In the genomic region with DNA sequence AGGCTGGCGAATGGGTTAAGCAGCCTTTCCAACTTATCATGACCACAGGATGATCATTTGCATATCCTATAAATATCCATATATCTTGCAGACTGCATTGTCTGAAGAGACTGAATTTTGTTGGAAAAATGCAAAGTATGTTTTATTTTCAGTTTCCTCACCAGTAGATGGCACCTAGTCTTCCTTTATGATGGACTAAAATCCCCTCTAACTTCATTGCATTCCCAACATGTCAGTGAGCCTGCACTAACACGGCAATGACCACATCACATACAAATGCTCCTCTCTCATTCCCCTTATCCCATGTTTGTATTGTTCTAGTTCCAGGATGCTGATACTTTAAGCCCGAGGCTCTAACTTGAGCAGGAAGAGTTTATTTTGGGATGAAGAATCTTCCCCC, we compare ENCODE assay signal across 1 cellular context.
TF ChIP-seq lines count a peak whose summit lies in the region.

No MANE protein-coding gene starts in this region.

TF ChIP-seq in HepG2, 621 proteins besides CTCF, POLR2A, EP300 and RAD21 (continued from another document and continues in another):
- TF ChIP-seq ZNF687 (CRISPR knock-in tag; IDR thresholded peaks at IDR 0.05) (no peak), MYC (CRISPR knock-in tag; IDR thresholded peaks at IDR 0.05; ENCODE audit: borderline replicate concordance) (no peak), MTERF4 (CRISPR knock-in tag; IDR thresholded peaks at IDR 0.05) (no peak), ZNF503 (CRISPR knock-in tag; IDR thresholded peaks at IDR 0.05) (no peak), HIVEP1 (CRISPR knock-in tag; IDR thresholded peaks at IDR 0.05) (no peak), SMAD3 (CRISPR knock-in tag; IDR thresholded peaks at IDR 0.05) (0 out of 2 replicates have a peak, but pooled peaks have one; percentile 71), KLF16 (CRISPR knock-in tag; IDR thresholded peaks at IDR 0.05) (peak in 1 of 2 experiments; percentile 44; a peak in 1 of 4 replicates), TEF (CRISPR knock-in tag; IDR thresholded peaks at IDR 0.05) (no peak), MED1 (CRISPR knock-in tag; IDR thresholded peaks at IDR 0.05) (no peak; the same call in 1 of the 2 replicates), SKI (IDR thresholded peaks at IDR 0.05; ENCODE audit: partially characterized antibody) (no peak), EED (CRISPR knock-in tag; IDR thresholded peaks at IDR 0.05) (no peak), RCOR2 (CRISPR knock-in tag; IDR thresholded peaks at IDR 0.05) (0 out of 2 replicates have a peak, but pooled peaks have one; percentile 24), ZNF292 (CRISPR knock-in tag; IDR thresholded peaks at IDR 0.05; ENCODE audit: borderline replicate concordance, low read depth) (no peak), CENPBD1 (CRISPR knock-in tag; IDR thresholded peaks at IDR 0.05; ENCODE audit: borderline replicate concordance, low read depth) (no peak), ASH2L (IDR thresholded peaks at IDR 0.05; ENCODE audit: insufficient read length, low read depth, low read length) (no peak), ZNF274 (CRISPR knock-in tag; IDR thresholded peaks at IDR 0.05) (no peak)
- TF ChIP-seq, protein P1, sequence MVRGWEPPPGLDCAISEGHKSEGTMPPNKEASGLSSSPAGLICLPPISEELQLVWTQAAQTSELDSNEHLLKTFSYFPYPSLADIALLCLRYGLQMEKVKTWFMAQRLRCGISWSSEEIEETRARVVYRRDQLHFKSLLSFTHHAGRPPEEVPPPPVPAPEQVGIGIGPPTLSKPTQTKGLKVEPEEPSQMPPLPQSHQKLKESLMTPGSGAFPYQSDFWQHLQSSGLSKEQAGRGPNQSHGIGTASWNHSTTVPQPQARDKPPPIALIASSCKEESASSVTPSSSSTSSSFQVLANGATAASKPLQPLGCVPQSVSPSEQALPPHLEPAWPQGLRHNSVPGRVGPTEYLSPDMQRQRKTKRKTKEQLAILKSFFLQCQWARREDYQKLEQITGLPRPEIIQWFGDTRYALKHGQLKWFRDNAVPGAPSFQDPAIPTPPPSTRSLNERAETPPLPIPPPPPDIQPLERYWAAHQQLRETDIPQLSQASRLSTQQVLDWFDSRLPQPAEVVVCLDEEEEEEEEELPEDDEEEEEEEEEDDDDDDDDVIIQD (CRISPR knock-in tag; IDR thresholded peaks at IDR 0.05; ENCODE audit: low read depth): peak; percentile 43; the same call in 1 of the 2 replicates
- TF ChIP-seq, protein P2, sequence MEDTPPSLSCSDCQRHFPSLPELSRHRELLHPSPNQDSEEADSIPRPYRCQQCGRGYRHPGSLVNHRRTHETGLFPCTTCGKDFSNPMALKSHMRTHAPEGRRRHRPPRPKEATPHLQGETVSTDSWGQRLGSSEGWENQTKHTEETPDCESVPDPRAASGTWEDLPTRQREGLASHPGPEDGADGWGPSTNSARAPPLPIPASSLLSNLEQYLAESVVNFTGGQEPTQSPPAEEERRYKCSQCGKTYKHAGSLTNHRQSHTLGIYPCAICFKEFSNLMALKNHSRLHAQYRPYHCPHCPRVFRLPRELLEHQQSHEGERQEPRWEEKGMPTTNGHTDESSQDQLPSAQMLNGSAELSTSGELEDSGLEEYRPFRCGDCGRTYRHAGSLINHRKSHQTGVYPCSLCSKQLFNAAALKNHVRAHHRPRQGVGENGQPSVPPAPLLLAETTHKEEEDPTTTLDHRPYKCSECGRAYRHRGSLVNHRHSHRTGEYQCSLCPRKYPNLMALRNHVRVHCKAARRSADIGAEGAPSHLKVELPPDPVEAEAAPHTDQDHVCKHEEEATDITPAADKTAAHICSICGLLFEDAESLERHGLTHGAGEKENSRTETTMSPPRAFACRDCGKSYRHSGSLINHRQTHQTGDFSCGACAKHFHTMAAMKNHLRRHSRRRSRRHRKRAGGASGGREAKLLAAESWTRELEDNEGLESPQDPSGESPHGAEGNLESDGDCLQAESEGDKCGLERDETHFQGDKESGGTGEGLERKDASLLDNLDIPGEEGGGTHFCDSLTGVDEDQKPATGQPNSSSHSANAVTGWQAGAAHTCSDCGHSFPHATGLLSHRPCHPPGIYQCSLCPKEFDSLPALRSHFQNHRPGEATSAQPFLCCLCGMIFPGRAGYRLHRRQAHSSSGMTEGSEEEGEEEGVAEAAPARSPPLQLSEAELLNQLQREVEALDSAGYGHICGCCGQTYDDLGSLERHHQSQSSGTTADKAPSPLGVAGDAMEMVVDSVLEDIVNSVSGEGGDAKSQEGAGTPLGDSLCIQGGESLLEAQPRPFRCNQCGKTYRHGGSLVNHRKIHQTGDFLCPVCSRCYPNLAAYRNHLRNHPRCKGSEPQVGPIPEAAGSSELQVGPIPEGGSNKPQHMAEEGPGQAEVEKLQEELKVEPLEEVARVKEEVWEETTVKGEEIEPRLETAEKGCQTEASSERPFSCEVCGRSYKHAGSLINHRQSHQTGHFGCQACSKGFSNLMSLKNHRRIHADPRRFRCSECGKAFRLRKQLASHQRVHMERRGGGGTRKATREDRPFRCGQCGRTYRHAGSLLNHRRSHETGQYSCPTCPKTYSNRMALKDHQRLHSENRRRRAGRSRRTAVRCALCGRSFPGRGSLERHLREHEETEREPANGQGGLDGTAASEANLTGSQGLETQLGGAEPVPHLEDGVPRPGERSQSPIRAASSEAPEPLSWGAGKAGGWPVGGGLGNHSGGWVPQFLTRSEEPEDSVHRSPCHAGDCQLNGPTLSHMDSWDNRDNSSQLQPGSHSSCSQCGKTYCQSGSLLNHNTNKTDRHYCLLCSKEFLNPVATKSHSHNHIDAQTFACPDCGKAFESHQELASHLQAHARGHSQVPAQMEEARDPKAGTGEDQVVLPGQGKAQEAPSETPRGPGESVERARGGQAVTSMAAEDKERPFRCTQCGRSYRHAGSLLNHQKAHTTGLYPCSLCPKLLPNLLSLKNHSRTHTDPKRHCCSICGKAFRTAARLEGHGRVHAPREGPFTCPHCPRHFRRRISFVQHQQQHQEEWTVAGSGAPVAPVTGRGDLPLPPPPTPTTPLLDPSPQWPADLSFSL (CRISPR knock-in tag; IDR thresholded peaks at IDR 0.05): no peak
- TF ChIP-seq, protein P3, sequence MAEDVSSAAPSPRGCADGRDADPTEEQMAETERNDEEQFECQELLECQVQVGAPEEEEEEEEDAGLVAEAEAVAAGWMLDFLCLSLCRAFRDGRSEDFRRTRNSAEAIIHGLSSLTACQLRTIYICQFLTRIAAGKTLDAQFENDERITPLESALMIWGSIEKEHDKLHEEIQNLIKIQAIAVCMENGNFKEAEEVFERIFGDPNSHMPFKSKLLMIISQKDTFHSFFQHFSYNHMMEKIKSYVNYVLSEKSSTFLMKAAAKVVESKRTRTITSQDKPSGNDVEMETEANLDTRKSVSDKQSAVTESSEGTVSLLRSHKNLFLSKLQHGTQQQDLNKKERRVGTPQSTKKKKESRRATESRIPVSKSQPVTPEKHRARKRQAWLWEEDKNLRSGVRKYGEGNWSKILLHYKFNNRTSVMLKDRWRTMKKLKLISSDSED (CRISPR knock-in tag; IDR thresholded peaks at IDR 0.05): no peak
- TF ChIP-seq, protein P4, sequence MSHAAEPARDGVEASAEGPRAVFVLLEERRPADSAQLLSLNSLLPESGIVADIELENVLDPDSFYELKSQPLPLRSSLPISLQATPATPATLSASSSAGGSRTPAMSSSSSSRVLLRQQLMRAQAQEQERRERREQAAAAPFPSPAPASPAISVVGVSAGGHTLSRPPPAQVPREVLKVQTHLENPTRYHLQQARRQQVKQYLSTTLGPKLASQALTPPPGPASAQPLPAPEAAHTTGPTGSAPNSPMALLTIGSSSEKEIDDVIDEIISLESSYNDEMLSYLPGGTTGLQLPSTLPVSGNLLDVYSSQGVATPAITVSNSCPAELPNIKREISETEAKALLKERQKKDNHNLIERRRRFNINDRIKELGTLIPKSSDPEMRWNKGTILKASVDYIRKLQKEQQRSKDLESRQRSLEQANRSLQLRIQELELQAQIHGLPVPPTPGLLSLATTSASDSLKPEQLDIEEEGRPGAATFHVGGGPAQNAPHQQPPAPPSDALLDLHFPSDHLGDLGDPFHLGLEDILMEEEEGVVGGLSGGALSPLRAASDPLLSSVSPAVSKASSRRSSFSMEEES (CRISPR knock-in tag; IDR thresholded peaks at IDR 0.05): no peak
- TF ChIP-seq, protein P5, sequence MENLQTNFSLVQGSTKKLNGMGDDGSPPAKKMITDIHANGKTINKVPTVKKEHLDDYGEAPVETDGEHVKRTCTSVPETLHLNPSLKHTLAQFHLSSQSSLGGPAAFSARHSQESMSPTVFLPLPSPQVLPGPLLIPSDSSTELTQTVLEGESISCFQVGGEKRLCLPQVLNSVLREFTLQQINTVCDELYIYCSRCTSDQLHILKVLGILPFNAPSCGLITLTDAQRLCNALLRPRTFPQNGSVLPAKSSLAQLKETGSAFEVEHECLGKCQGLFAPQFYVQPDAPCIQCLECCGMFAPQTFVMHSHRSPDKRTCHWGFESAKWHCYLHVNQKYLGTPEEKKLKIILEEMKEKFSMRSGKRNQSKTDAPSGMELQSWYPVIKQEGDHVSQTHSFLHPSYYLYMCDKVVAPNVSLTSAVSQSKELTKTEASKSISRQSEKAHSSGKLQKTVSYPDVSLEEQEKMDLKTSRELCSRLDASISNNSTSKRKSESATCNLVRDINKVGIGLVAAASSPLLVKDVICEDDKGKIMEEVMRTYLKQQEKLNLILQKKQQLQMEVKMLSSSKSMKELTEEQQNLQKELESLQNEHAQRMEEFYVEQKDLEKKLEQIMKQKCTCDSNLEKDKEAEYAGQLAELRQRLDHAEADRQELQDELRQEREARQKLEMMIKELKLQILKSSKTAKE (CRISPR knock-in tag; IDR thresholded peaks at IDR 0.05; ENCODE audit: borderline replicate concordance): no peak
- TF ChIP-seq, protein P6, sequence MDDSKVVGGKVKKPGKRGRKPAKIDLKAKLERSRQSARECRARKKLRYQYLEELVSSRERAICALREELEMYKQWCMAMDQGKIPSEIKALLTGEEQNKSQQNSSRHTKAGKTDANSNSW (CRISPR knock-in tag; IDR thresholded peaks at IDR 0.05; ENCODE audit: borderline replicate concordance): no peak
